ENCODE assay signal across 11 cellular contexts in genomic region chr1:46735708-46736324, GRCh38. TPM values are rescaled to one million over a fixed set of nuclear protein-coding genes. Genes with fewer than 3 reads are reported as not detected.
A peak's percentile ranks its signal among the peaks of the same experiment; 100 is the strongest.
DNase-seq lines count a peak whose midpoint lies in the region; ATAC-seq lines count a peak whose summit lies in the region.
"Had no signal": no experiment of that assay in that cellular context is flagged by ENCODE, and none has a peak within 500 bp of the region (broad histone marks: within the 10 kb centered on the region; RNA-seq: fewer than 3 reads in every experiment).

No MANE protein-coding gene starts in this region.

- no peaks in the 10 kb centered on the region for H3K4me1 ChIP-seq in mesenchymal stem cell (ENCODE audit: control insufficient read depth, insufficient read depth, low read depth, low read length)
- H3K4me1 ChIP-seq: BLaER1 had no signal

- no peak overlapping the region for H2BK15ac ChIP-seq in mesenchymal stem cell (ENCODE audit: low read depth, poor library complexity, severe bottlenecking)

- H3K36me3 ChIP-seq in mesenchymal stem cell (ENCODE audit: control insufficient read depth in 1 of 2, insufficient read depth in 2 of 2, low read depth in 1 of 2, low read length in 2 of 2), result no peaks in the 10 kb centered on the region
- H3K36me3 ChIP-seq: BLaER1 had no signal

- no peak overlapping the region for H4K8ac ChIP-seq in mesenchymal stem cell (ENCODE audit: low read length)

- H3K9ac ChIP-seq in mesenchymal stem cell (ENCODE audit: low read length), result no peak overlapping the region
- H3K9ac ChIP-seq: BLaER1 had no signal

- no peak overlapping the region for H2AFZ ChIP-seq in mesenchymal stem cell (ENCODE audit: low read depth, low read length)

- WGBS in mesenchymal stem cell, result 10% methylated on average over 2 of the region's 3 CpGs

- H3K4me2 ChIP-seq in mesenchymal stem cell (ENCODE audit: low read length, poor library complexity, severe bottlenecking), result no peak overlapping the region
- H3K4me2 ChIP-seq: BLaER1 had no signal

- DNase-seq in NCI-H748 (lab: John Stamatoyannopoulos, UW; ENCODE audit: unreplicated experiment) (peak; percentile 9), NCI-H748 treated with DMSO at 0.1 percent for 48 hours (lab: John Stamatoyannopoulos, UW) (no peak), NCI-H82 (lab: John Stamatoyannopoulos, UW) (peak; percentile 46), dedifferentiated amniotic fluid mesenchymal stem cell (ENCODE audit: extremely low spot score) (peak; percentile 27), mesenchymal stem cell (peak; percentile 68), retina (no peak)
- DNase-seq: activated B cell treated with CpG ODN at 0.5 μM for 24 hours, right cardiac atrium had no signal

- no peaks in the 10 kb centered on the region for H3K79me1 ChIP-seq in mesenchymal stem cell (replicated peaks; ENCODE audit: low read length, poor library complexity, severe bottlenecking)

- H3K27me3 ChIP-seq in mesenchymal stem cell (ENCODE audit: control insufficient read depth in 1 of 2, insufficient read depth in 1 of 2, low read length in 2 of 2), result no peaks in the 10 kb centered on the region
- H3K27me3 ChIP-seq: BLaER1 had no signal

- no peaks in the 10 kb centered on the region for H3K9me3 ChIP-seq in mesenchymal stem cell (ENCODE audit: control insufficient read depth, low read length)
- H3K9me3 ChIP-seq: BLaER1 had no signal

- no peak overlapping the region for H2BK5ac ChIP-seq in mesenchymal stem cell (ENCODE audit: low read depth, low read length, poor library complexity, severe bottlenecking)

- H3K14ac ChIP-seq in mesenchymal stem cell (ENCODE audit: low read length in 2 of 2), result no peak overlapping the region

- no peak overlapping the region for H3K23ac ChIP-seq in mesenchymal stem cell (ENCODE audit: low read length in 2 of 2)

- ATAC-seq in GM21526 (IDR thresholded peaks at IDR 0.05; ENCODE audit: low FRiP score, unreplicated experiment) (no peak), HG03139 (IDR thresholded peaks at IDR 0.05; ENCODE audit: unreplicated experiment) (no peak)

- no peak overlapping the region for H3K4me3 ChIP-seq in mesenchymal stem cell (ENCODE audit: insufficient read depth in 1 of 2, low read depth in 1 of 2, low read length in 2 of 2)
- H3K4me3 ChIP-seq: BLaER1 had no signal

- H3K18ac ChIP-seq in mesenchymal stem cell (ENCODE audit: low read depth in 1 of 2, low read length in 2 of 2), result no peak overlapping the region

- no peak overlapping the region for H3K4ac ChIP-seq in mesenchymal stem cell (ENCODE audit: low read depth in 1 of 2, low read length in 2 of 2)

- no peak overlapping the region for H4K91ac ChIP-seq in mesenchymal stem cell (ENCODE audit: low read length)

- H2BK12ac ChIP-seq in mesenchymal stem cell (ENCODE audit: low read length in 2 of 2), result no peak overlapping the region

- no peak overlapping the region for H3K27ac ChIP-seq in mesenchymal stem cell (ENCODE audit: low read length, poor library complexity, severe bottlenecking)
- H3K27ac ChIP-seq: BLaER1 had no signal

- H2AK5ac ChIP-seq in mesenchymal stem cell (ENCODE audit: low read length, severe bottlenecking), result no peak overlapping the region

- H2BK120ac ChIP-seq in mesenchymal stem cell (ENCODE audit: low read depth, low read length), result no peak overlapping the region

RNA-seq across cellular contexts. Expression of gene EFCAB14, which starts 16.9 kb away (rescaled TPM):
- polyA plus RNA-seq in mesenchymal stem cell (2013, experiment 1 of 2), result 61.1 TPM
- polyA plus RNA-seq in mesenchymal stem cell (2013, experiment 2 of 2), result 59.2 TPM

Comparison
In these comparisons a context has a peak if more than half of its experiments do, and no peak if none do; other contexts are left out.
1. DNase-seq: peak in NCI-H748 (single experiment), NCI-H82 (single experiment), dedifferentiated amniotic fluid mesenchymal stem cell (single experiment) and mesenchymal stem cell (single experiment); none in NCI-H748 treated with DMSO at 0.1 percent for 48 hours (single experiment) and retina (single experiment).